16 cellular contexts compared by ENCODE assay signal in the genomic region with DNA sequence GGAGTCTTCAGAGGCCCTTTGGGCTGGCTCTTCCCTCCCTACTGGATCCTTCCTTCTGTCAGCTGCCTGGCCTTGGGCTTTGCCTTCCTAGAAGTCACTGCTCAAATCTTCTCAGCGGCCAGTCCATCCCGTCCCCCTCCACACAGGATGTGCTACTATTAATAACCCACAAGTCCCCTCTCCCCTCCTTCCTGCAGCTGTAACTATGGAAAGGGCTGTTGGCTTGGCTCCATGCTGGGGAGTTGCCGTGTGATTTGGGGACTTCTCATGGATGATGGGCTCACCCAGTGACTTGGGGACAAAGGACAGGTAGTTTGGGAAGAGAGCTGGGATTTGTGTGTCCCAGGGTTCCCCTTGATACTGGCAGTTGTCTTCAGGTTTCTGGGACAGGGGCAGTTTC. TPM values are rescaled to one million over a fixed set of nuclear protein-coding genes. Genes with fewer than 3 reads are reported as not detected.
DNase-seq lines count a peak whose midpoint lies in the region; ATAC-seq and TF ChIP-seq lines count a peak whose summit lies in the region.
"Had no signal": no experiment of that assay in that cellular context is flagged by ENCODE, and none has a peak within 500 bp of the region (broad histone marks: within the 10 kb centered on the region; RNA-seq: fewer than 3 reads in every experiment).

No MANE protein-coding gene starts in this region.

- in situ Hi-C loops in mammary epithelial cell (cut with MboI; ENCODE audit: low sequenced_read_pairs in 2 of 2), result no loop called here

- H3K27me3 ChIP-seq in adrenal gland, result no peaks in the 10 kb centered on the region
- H3K27me3 ChIP-seq in gastroesophageal sphincter, result no peaks in the 10 kb centered on the region
- H3K27me3 ChIP-seq in muscle layer of colon (ENCODE audit: control insufficient read depth in 1 of 2, insufficient read depth in 2 of 2, low read length in 2 of 2), result no peaks in the 10 kb centered on the region
- no peaks in the 10 kb centered on the region for H3K27me3 ChIP-seq in stomach smooth muscle (ENCODE audit: control insufficient read depth in 1 of 2, insufficient read depth in 2 of 2, low read length in 2 of 2)
- no peaks in the 10 kb centered on the region for H3K27me3 ChIP-seq in mammary epithelial cell (ENCODE audit: insufficient read depth, low read length)
- no peaks in the 10 kb centered on the region for H3K27me3 ChIP-seq in trophoblast cell (ENCODE audit: insufficient read depth, low read length)

- CTCF ChIA-PET in mammary epithelial cell (lab: Charles Lee; ENCODE audit: low non-redundant PET), result interaction anchor here (0.6 kb wide), 1 partner anchor 70 kb away, joined by 5 read pairs; a partner anchor contains a TSS

- 3 to 23% (median 8%) methylated on average over 3 of the region's 3 CpGs for WGBS in adrenal gland, 4 donors
- 25% methylated on average over 2 of the region's 3 CpGs; no CpG with 5 or more reads in 1 of the 2 donors for WGBS in gastroesophageal sphincter (ENCODE audit: low coverage in 1 of 2), 2 donors
- 71% methylated on average over 3 of the region's 3 CpGs for WGBS in mammary epithelial cell (ENCODE audit: low coverage, missing lambda C conversion rate)
- no CpG with 5 or more reads among the region's 3 CpGs for WGBS in trophoblast cell (ENCODE audit: extremely low coverage, insufficient coverage, insufficient read length)

- TF ChIP-seq CTCF in adrenal gland (IDR thresholded peaks at IDR 0.05) (no peak), gastroesophageal sphincter (IDR thresholded peaks at IDR 0.05) (no peak), mammary epithelial cell (conservative IDR thresholded peaks at IDR 0.05 in 1 of 2, IDR thresholded peaks at IDR 0.05 in 1 of 2; ENCODE audit: extremely low read depth in 1 of 2, insufficient read depth in 1 of 2, low read depth in 1 of 2, low read length in 2 of 2) (no peak)

- H2AK5ac ChIP-seq in trophoblast cell (ENCODE audit: low read length), result no peak overlapping the region

- H3K23ac ChIP-seq in trophoblast cell (ENCODE audit: low read length), result no peak overlapping the region

- DNase-seq in adrenal gland (peak in 5 of 7 donors; percentile 48 to 73 (median 51)), mammary epithelial cell (no peak), NCI-H748 (lab: John Stamatoyannopoulos, UW; ENCODE audit: unreplicated experiment) (no peak), trophoblast cell (no peak), dedifferentiated amniotic fluid mesenchymal stem cell (ENCODE audit: extremely low spot score) (no peak)
- DNase-seq: activated CD4-positive, alpha-beta T cell treated with anti-CD3 and anti-CD28 coated beads for 1 hour; DMS79 treated with DMSO at 0.1 percent for 48 hours; NCI-H2171 treated with DMSO at 0.1 percent for 48 hours; PC-3; T-helper 1 cell had no signal

- peak overlapping the region in 4 of 5 donors; percentile 36 to 84 (median 68) for H3K27ac ChIP-seq in adrenal gland
- H3K27ac ChIP-seq in gastroesophageal sphincter, result peak overlapping the region in 3 of 4 donors; percentile 65 to 75 (median 74)
- peak overlapping the region; percentile 59 for H3K27ac ChIP-seq in muscle layer of colon (ENCODE audit: low read depth, low read length)
- H3K27ac ChIP-seq in stomach smooth muscle (ENCODE audit: low read length), result peak overlapping the region; percentile 74
- H3K27ac ChIP-seq in mammary epithelial cell (ENCODE audit: insufficient read depth, low read depth, low read length), result no peak overlapping the region
- no peak overlapping the region for H3K27ac ChIP-seq in trophoblast cell (ENCODE audit: low read depth, low read length)
- H3K27ac ChIP-seq: HL-60 had no signal

- no peak overlapping the region for H4K12ac ChIP-seq in trophoblast cell (ENCODE audit: low read depth, low read length)

- H3K9me3 ChIP-seq in adrenal gland (replicated peaks in 1 of 3) (no peaks in the 10 kb centered on the region), gastroesophageal sphincter (no peaks in the 10 kb centered on the region), muscle layer of colon (ENCODE audit: low read length) (no peaks in the 10 kb centered on the region), stomach smooth muscle (ENCODE audit: control insufficient read depth in 2 of 2, low read length in 2 of 2) (no peaks in the 10 kb centered on the region), mammary epithelial cell (replicated peaks; ENCODE audit: insufficient read depth, low read length) (no peaks in the 10 kb centered on the region), trophoblast cell (ENCODE audit: insufficient read depth, low read depth, low read length) (no peaks in the 10 kb centered on the region)

- BruUV-seq in mammary epithelial cell (replicated peaks; lab: Mats Ljungman, UMichigan), result no TSS peak

- H3K18ac ChIP-seq in trophoblast cell (ENCODE audit: low read length), result no peak overlapping the region

- no peak overlapping the region for H3K4me2 ChIP-seq in mammary epithelial cell (ENCODE audit: insufficient read depth, low read depth, low read length)
- H3K4me2 ChIP-seq in trophoblast cell (ENCODE audit: low read length), result no peak overlapping the region

- H3K36me3 ChIP-seq in adrenal gland (replicated peaks in 1 of 2) (peaks cover 0 to 22% of the 10 kb centered on the region in 2 donors), gastroesophageal sphincter (peaks cover 0 to 21% of the 10 kb centered on the region in 2 donors), muscle layer of colon (ENCODE audit: insufficient read depth, low read length) (peaks cover 17% of the 10 kb centered on the region), stomach smooth muscle (ENCODE audit: control insufficient read depth in 2 of 2, insufficient read depth in 2 of 2, low read length in 2 of 2) (peaks cover 14 to 19% of the 10 kb centered on the region in 2 donors), mammary epithelial cell (ENCODE audit: insufficient read depth, low read length) (peaks cover 3% of the 10 kb centered on the region), trophoblast cell (ENCODE audit: control insufficient read depth in 1 of 2, insufficient read depth in 2 of 2, low read length in 2 of 2) (peaks cover 23 to 29% of the 10 kb centered on the region in 2 experiments)

- ATAC-seq in gastroesophageal sphincter, result no peak
- ATAC-seq: GM12878; natural killer cell treated with Interleukin-12 subunit alpha and Interleukin-12 subunit beta and Interleukin-15 and Interleukin-18, amount 100 ng/mL, for 72 hours; PC-3 had no signal

- H3K9ac ChIP-seq in muscle layer of colon (ENCODE audit: low read length) (no peak overlapping the region), stomach smooth muscle (ENCODE audit: low read length in 2 of 2) (peak overlapping the region; percentile 41 to 60), mammary epithelial cell (ENCODE audit: insufficient read depth, low read length) (no peak overlapping the region), trophoblast cell (ENCODE audit: low read length) (no peak overlapping the region)

- TF ChIP-seq POLR2A in adrenal gland (IDR thresholded peaks at IDR 0.05) (no peak), gastroesophageal sphincter (IDR thresholded peaks at IDR 0.05) (no peak)

- H4K91ac ChIP-seq in trophoblast cell (ENCODE audit: low read depth, low read length), result no peak overlapping the region

- no peak overlapping the region for H2BK120ac ChIP-seq in trophoblast cell (ENCODE audit: insufficient read depth, low read length, poor library complexity)

- TF ChIP-seq EP300 in gastroesophageal sphincter (IDR thresholded peaks at IDR 0.05), result no peak

- intact Hi-C loops in adrenal gland (cut with DNase I) (loop anchor here in 1 of 2 donors (5.0 kb wide), 1 partner anchor 36 kb away; no protein-coding TSS in a partner anchor), mammary epithelial cell (cut with micrococcal nuclease) (no loop called here)

- H4K8ac ChIP-seq in trophoblast cell (ENCODE audit: low read depth, low read length), result no peak overlapping the region

- H3K14ac ChIP-seq in trophoblast cell (ENCODE audit: low read length), result no peak overlapping the region

- H2BK5ac ChIP-seq in trophoblast cell (ENCODE audit: low read depth, low read length, poor library complexity), result no peak overlapping the region

- H3K4me1 ChIP-seq in adrenal gland (replicated peaks in 1 of 2) (peaks cover 26 to 46% of the 10 kb centered on the region in 2 donors), gastroesophageal sphincter (peaks cover 3 to 72% (median 31%) of the 10 kb centered on the region in 3 donors), muscle layer of colon (ENCODE audit: insufficient read depth, low read length) (peaks cover 25% of the 10 kb centered on the region), stomach smooth muscle (ENCODE audit: control insufficient read depth, insufficient read depth, low read length) (peaks cover 35% of the 10 kb centered on the region), mammary epithelial cell (ENCODE audit: insufficient read depth, low read length) (no peaks in the 10 kb centered on the region), trophoblast cell (ENCODE audit: control insufficient read depth in 1 of 2, insufficient read depth in 2 of 2, low read length in 2 of 2) (peaks cover 3 to 5% of the 10 kb centered on the region in 2 experiments)

- H4K20me1 ChIP-seq in mammary epithelial cell (ENCODE audit: insufficient read depth, low read length), result no peaks in the 10 kb centered on the region

- no peak overlapping the region for H3K4ac ChIP-seq in trophoblast cell (ENCODE audit: low read depth, low read length)

- H2BK12ac ChIP-seq in trophoblast cell (ENCODE audit: low read length), result no peak overlapping the region

- H3K79me1 ChIP-seq in trophoblast cell (ENCODE audit: low read length), result no peaks in the 10 kb centered on the region

- dilution Hi-C loops in mammary epithelial cell (cut with HindIII; ENCODE audit: low sequenced_read_pairs), result no loop called here

- H2AFZ ChIP-seq in mammary epithelial cell (ENCODE audit: low read depth, low read length) (no peak overlapping the region), trophoblast cell (ENCODE audit: insufficient read depth, low read length, poor library complexity) (no peak overlapping the region)

- H3K79me2 ChIP-seq in mammary epithelial cell (ENCODE audit: insufficient read depth, low read length), result no peaks in the 10 kb centered on the region
- H3K79me2 ChIP-seq in trophoblast cell (ENCODE audit: control insufficient read depth, insufficient read depth, low read length, poor library complexity), result no peaks in the 10 kb centered on the region

- H3K4me3 ChIP-seq in adrenal gland (no peak overlapping the region), gastroesophageal sphincter (peak overlapping the region in 1 of 2 donors; percentile 8), muscle layer of colon (ENCODE audit: low read depth in 1 of 2, low read length in 2 of 2) (peak overlapping the region in 1 of 2 donors; percentile 25), stomach smooth muscle (ENCODE audit: low read length in 2 of 2) (peak overlapping the region; percentile 35 to 57), mammary epithelial cell (replicated peaks in 1 of 3; ENCODE audit: insufficient read depth in 1 of 3, low read depth in 2 of 3, low read length in 3 of 3) (no peak overlapping the region), trophoblast cell (ENCODE audit: low read depth, low read length) (no peak overlapping the region)
- H3K4me3 ChIP-seq: GM12878 had no signal

RNA-seq across cellular contexts. Expression of a gene that starts 19.4 kb away (rescaled TPM):
- total RNA-seq in adrenal gland, result 100 to 1,000 TPM; 162 to 245 (median 174) TPM
- 100 to 1,000 TPM; 132 to 186 (median 134) TPM for polyA plus RNA-seq in adrenal gland
- 10 to 100 TPM; 31.0 to 50.3 (median 42.8) TPM for total RNA-seq in gastroesophageal sphincter
- total RNA-seq in mammary epithelial cell, result 10 to 100 TPM; 23.0 to 42.3 TPM
- 30.7 TPM for polyA plus RNA-seq in mammary epithelial cell
- polyA minus RNA-seq in mammary epithelial cell, result 161 TPM
- 64.9 and 65.9 TPM in 2 replicates for polyA plus RNA-seq in trophoblast cell (2013)

RNA-seq across cellular contexts. Expression of a gene that starts 39.5 kb away (rescaled TPM):
- total RNA-seq in adrenal gland, result 10 to 100 TPM; 26.6 to 90.8 (median 48.7) TPM
- polyA plus RNA-seq in adrenal gland, result 10 to 100 TPM; 10.1 to 43.2 (median 28.3) TPM
- total RNA-seq in gastroesophageal sphincter, result 10 to 100 TPM; 13.7 to 46.0 (median 15.6) TPM
- 10 to 100 TPM; 10.5 to 22.1 TPM for total RNA-seq in mammary epithelial cell
- polyA plus RNA-seq in mammary epithelial cell, result 6.6 TPM
- polyA minus RNA-seq in mammary epithelial cell, result 7.0 TPM
- 5.6 and 5.7 TPM in 2 replicates for polyA plus RNA-seq in trophoblast cell (2013)

RNA-seq across cellular contexts. Expression of a gene that starts 40.5 kb away (rescaled TPM):
- total RNA-seq in adrenal gland (10 to 100 TPM; 18.6 to 30.3 (median 25.6) TPM), gastroesophageal sphincter (10 to 100 TPM; 15.8 to 26.5 (median 17.1) TPM), mammary epithelial cell (10 to 100 TPM; 10.2 to 19.6 TPM)
- polyA plus RNA-seq in adrenal gland (10 to 100 TPM; 17.9 to 67.8 (median 56.0) TPM), mammary epithelial cell (24.1 TPM)
- 12.5 TPM for polyA minus RNA-seq in mammary epithelial cell
- polyA plus RNA-seq in trophoblast cell (2013), result 10.4 and 11.3 TPM in 2 replicates

RNA-seq across cellular contexts. Expression of a gene that starts 49.6 kb away (rescaled TPM):
- total RNA-seq in adrenal gland (10 to 100 TPM in 7 of 8 donors, 1 to 10 TPM in 1; 9.9 to 40.5 (median 23.8) TPM), gastroesophageal sphincter (1 to 10 TPM; 2.3 to 7.9 (median 5.8) TPM), mammary epithelial cell (10 to 100 TPM; 22.3 to 25.7 TPM)
- polyA plus RNA-seq in adrenal gland (10 to 100 TPM in 2 of 3 donors, 1 to 10 TPM in 1; 1.2 to 90.3 (median 51.4) TPM), mammary epithelial cell (15.4 TPM)
- 11.0 TPM for polyA minus RNA-seq in mammary epithelial cell
- polyA plus RNA-seq in trophoblast cell (2013), result 25.4 and 29.0 TPM in 2 replicates

Comparison
In these comparisons a context has a peak if more than half of its experiments do, and no peak if none do; other contexts are left out.
1. DNase-seq: peak in adrenal gland (5 of 7); none in mammary epithelial cell (single experiment), NCI-H748 (single experiment), trophoblast cell (0 of 2) and dedifferentiated amniotic fluid mesenchymal stem cell (single experiment).
2. H3K27ac ChIP-seq: peak in adrenal gland (4 of 5), gastroesophageal sphincter (3 of 4), muscle layer of colon (single experiment) and stomach smooth muscle (single experiment); none in mammary epithelial cell (single experiment) and trophoblast cell (single experiment).
3. H3K4me3 ChIP-seq: peak in stomach smooth muscle (2 of 2); none in adrenal gland (0 of 4), mammary epithelial cell (0 of 3) and trophoblast cell (single experiment).
4. H3K9ac ChIP-seq: peak in stomach smooth muscle (2 of 2); none in muscle layer of colon (single experiment), mammary epithelial cell (single experiment) and trophoblast cell (single experiment).